In the genomic region with DNA sequence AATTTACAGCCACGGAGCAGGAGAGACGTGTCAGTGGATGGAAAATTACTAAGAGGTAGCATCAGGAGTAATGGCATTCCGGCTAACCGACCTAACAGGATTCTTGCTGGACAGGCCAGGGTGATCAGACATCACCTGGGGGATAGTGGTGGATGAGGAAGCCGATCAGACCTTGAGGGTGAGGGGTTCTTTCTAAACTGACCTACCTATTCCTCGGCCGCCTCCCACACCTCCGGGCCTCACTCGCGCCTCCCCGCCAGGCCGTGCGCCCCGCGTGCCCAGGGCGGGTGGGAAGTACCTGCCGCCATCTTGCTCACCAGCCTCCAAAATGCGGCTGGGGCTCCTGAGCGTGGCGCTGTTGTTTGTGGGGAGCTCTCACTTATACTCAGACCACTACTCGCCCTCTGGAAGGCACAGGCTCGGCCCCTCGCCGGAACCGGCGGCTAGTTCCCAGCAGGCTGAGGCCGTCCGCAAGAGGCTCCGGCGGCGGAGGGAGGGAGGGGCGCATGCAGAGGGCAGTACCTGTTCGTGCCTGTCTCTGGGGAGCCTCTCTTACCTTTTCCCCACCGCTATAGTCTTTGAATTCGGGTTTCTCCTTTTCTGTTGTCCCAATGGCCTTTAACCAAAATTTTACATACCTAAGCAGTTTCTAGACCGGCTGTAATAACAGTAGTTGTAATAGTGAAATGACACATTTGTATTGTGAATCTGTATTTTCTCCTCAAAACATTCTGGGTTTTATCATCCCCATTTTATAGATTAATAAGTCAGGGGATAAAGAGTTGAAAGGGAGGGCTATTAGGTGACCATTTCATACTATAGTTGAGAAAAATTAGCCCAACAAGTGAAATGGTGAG, we compare ENCODE assay signal across 12 cellular contexts. TPM values are rescaled to one million over a fixed set of nuclear protein-coding genes. Genes with fewer than 3 reads are reported as not detected.
DNase-seq lines count a peak whose midpoint lies in the region; ATAC-seq, FAIRE-seq and TF ChIP-seq lines count a peak whose summit lies in the region.
"Had no signal": no experiment of that assay in that cellular context is flagged by ENCODE, and none has a peak within 500 bp of the region (broad histone marks: within the 10 kb centered on the region; RNA-seq: fewer than 3 reads in every experiment).

A gene with protein sequence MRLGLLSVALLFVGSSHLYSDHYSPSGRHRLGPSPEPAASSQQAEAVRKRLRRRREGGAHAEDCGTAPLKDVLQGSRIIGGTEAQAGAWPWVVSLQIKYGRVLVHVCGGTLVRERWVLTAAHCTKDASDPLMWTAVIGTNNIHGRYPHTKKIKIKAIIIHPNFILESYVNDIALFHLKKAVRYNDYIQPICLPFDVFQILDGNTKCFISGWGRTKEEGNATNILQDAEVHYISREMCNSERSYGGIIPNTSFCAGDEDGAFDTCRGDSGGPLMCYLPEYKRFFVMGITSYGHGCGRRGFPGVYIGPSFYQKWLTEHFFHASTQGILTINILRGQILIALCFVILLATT (plus strand): TSS at position 290 of the 857 bp plus-strand sequence. CDS start 39 bp downstream, at position 329.

- DNase-seq in K562 (ENCODE audit: extremely low read depth in 1 of 4, low spot score in 3 of 4) (no peak), heart right ventricle (peak in 1 of 2 donors; percentile 16), natural killer cell (no peak), type B pancreatic cell (ENCODE audit: extremely low spot score, unreplicated experiment) (no peak), osteocyte (ENCODE audit: extremely low spot score, unreplicated experiment) (no peak), HPDE6-E6E7 (ENCODE audit: extremely low spot score) (no peak)
- no peak for DNase-seq in stimulated activated CD8-positive, alpha-beta memory T cell treated with anti-CD3 and anti-CD28 coated beads, Interleukin-4, amount 100 ng/mL, for 48 hours
- DNase-seq: activated CD4-positive, alpha-beta T cell treated with anti-CD3 and anti-CD28 coated beads for 1 hour; activated naive CD8-positive, alpha-beta T cell treated with anti-CD3 and anti-CD28 coated beads, Interleukin-2, amount 10 ng/mL, durations not matched to agents 7 days and 5 days; NCI-H187 had no signal

- peak within 1 kb of the TSS; percentile 30 for H2AFZ ChIP-seq in K562 (ENCODE audit: low read depth, low read length)

- CTCF ChIA-PET in K562 (lab: Yijun Ruan, JAX; ENCODE audit: low intra/inter-chr PET ratio) = no interaction called here

- no peak for TF ChIP-seq POLR2A in K562 (conservative IDR thresholded peaks at IDR 0.05)

- H3K36me3 Mint-ChIP-seq in natural killer cell (no peaks in the 10 kb centered on the region), type B pancreatic cell (no peaks in the 10 kb centered on the region), osteocyte (ENCODE audit: unreplicated experiment) (no peaks in the 10 kb centered on the region)

- intact Hi-C loops in K562 (cut with micrococcal nuclease) = no loop called here
- intact Hi-C loops in heart right ventricle (cut with DNase I) = loop anchor here in 1 of 10 donors (10.0 kb wide), 1 partner anchor 122 kb away; no protein-coding TSS in a partner anchor
- intact Hi-C loops in natural killer cell (cut with micrococcal nuclease) = no loop called here

- H3K27me3 Mint-ChIP-seq in natural killer cell (ENCODE audit: low read depth in 2 of 2) (peaks cover 13 to 20% of the 10 kb centered on the region in 2 donors), type B pancreatic cell (no peaks in the 10 kb centered on the region), osteocyte (ENCODE audit: unreplicated experiment) (peaks cover 25% of the 10 kb centered on the region)

- H3K9me3 Mint-ChIP-seq in natural killer cell (no peaks in the 10 kb centered on the region), type B pancreatic cell (no peaks in the 10 kb centered on the region), osteocyte (ENCODE audit: unreplicated experiment) (peaks cover 8% of the 10 kb centered on the region)

- no peak for TF ChIP-seq CTCF in K562 (IDR thresholded peaks at IDR 0.05 in 2 of 3, conservative IDR thresholded peaks at IDR 0.05 in 1 of 3; ENCODE audit: insufficient read depth in 2 of 3, low read depth in 1 of 3, low read length in 3 of 3)
- peak in 1 of 9 donors; percentile 31 for TF ChIP-seq CTCF in heart right ventricle (IDR thresholded peaks at IDR 0.05)
- no peak for TF ChIP-seq CTCF in natural killer cell (IDR thresholded peaks at IDR 0.05)
- no peak for TF ChIP-seq CTCF in type B pancreatic cell (conservative IDR thresholded peaks at IDR 0.05)
- TF ChIP-seq CTCF in osteocyte (IDR thresholded peaks at IDR 0.05) = no peak

- H3K4me3 ChIP-seq in K562 = no peak within 1 kb of the TSS
- H3K4me3 ChIP-seq in heart right ventricle = peak within 1 kb of the TSS in 8 of 10 donors; percentile 22 to 49 (median 36)

- no peak within 1 kb of the TSS for H3K4me3 Mint-ChIP-seq in natural killer cell
- peak within 1 kb of the TSS; percentile 74 for H3K4me3 Mint-ChIP-seq in type B pancreatic cell
- no peak within 1 kb of the TSS for H3K4me3 Mint-ChIP-seq in osteocyte (ENCODE audit: unreplicated experiment)
- H3K4me3 Mint-ChIP-seq: activated naive CD8-positive, alpha-beta T cell treated with anti-CD3 and anti-CD28 coated beads, Interleukin-2, amount 10 ng/mL, durations not matched to agents 7 days and 5 days had no signal

- no TSS peak for BruUV-seq in K562 (replicated peaks; lab: Mats Ljungman, UMichigan)

- H3K27ac Mint-ChIP-seq in natural killer cell (no peak within 1 kb of the TSS), type B pancreatic cell (peak within 1 kb of the TSS; percentile 70), osteocyte (ENCODE audit: unreplicated experiment) (no peak within 1 kb of the TSS)
- H3K27ac Mint-ChIP-seq: activated naive CD8-positive, alpha-beta T cell treated with anti-CD3 and anti-CD28 coated beads, Interleukin-2, amount 10 ng/mL, durations not matched to agents 7 days and 5 days had no signal

- ATAC-seq in K562 (no peak), heart right ventricle (peak in 6 of 8 donors; percentile 12 to 64 (median 44)), natural killer cell (peak in 2 of 3 donors; percentile 32 to 61)

- H3K4me2 ChIP-seq in K562 (ENCODE audit: insufficient read depth, low read length) = no peak within 1 kb of the TSS

- H3K79me2 ChIP-seq in K562 (ENCODE audit: control insufficient read depth, insufficient read depth, low read length) = no peaks in the 10 kb centered on the region

- H3K27me3 ChIP-seq in K562 (ENCODE audit: control insufficient read depth in 2 of 2, insufficient read depth in 2 of 2, low read length in 2 of 2) (no peaks in the 10 kb centered on the region), heart right ventricle (peaks cover 0 to 16% (median 6%) of the 10 kb centered on the region in 7 donors)

- TF ChIP-seq RAD21 in K562 (CRISPR knock-in tag; conservative IDR thresholded peaks at IDR 0.05 in 1 of 2, IDR thresholded peaks at IDR 0.05 in 1 of 2) = no peak

- POLR2A ChIA-PET in K562 (lab: Yijun Ruan, JAX) = no interaction called here

- H3K4me1 ChIP-seq in K562 (replicated peaks in 1 of 2; ENCODE audit: control insufficient read depth in 2 of 2, insufficient read depth in 2 of 2, low read length in 2 of 2) (peaks cover 5 to 8% of the 10 kb centered on the region in 2 experiments; a peak in 3 of 5 replicates), heart right ventricle (peaks cover 0 to 9% (median 0%) of the 10 kb centered on the region in 9 donors)

- no peaks in the 10 kb centered on the region for H3K4me1 Mint-ChIP-seq in natural killer cell
- H3K4me1 Mint-ChIP-seq in type B pancreatic cell (ENCODE audit: unreplicated experiment) = no peaks in the 10 kb centered on the region
- no peaks in the 10 kb centered on the region for H3K4me1 Mint-ChIP-seq in osteocyte (ENCODE audit: unreplicated experiment)

- no peak for TF ChIP-seq EP300 in K562 (IDR thresholded peaks at IDR 0.05; ENCODE audit: low read length)

- no peak within 1 kb of the TSS for H3K9ac ChIP-seq in K562 (ENCODE audit: insufficient read depth in 1 of 2, low read depth in 2 of 2, low read length in 2 of 2)

- H3K9me1 ChIP-seq in K562 (ENCODE audit: control insufficient read depth, insufficient read depth, low read length) = no peaks in the 10 kb centered on the region

- in situ Hi-C loops in K562 (cut with MboI) = no loop called here

- no peaks in the 10 kb centered on the region for H4K20me1 ChIP-seq in K562 (replicated peaks; ENCODE audit: control insufficient read depth, insufficient read depth, low read length)

- H3K36me3 ChIP-seq in K562 (ENCODE audit: control insufficient read depth, insufficient read depth, low read length) (no peaks in the 10 kb centered on the region), heart right ventricle (no peaks in the 10 kb centered on the region)

- no peak for FAIRE-seq in K562 (lab: Jason Lieb, UNC)

- 61% methylated on average over 19 of the region's 36 CpGs for WGBS in K562 (ENCODE audit: insufficient coverage, low coverage, missing lambda C conversion rate)
- WGBS in heart right ventricle, 2 donors = 27 to 29% methylated on average over 36 of the region's 36 CpGs

- H3K27ac ChIP-seq in K562 (ENCODE audit: extremely low read depth, low read depth, low read length) = no peak within 1 kb of the TSS
- no peak within 1 kb of the TSS for H3K27ac ChIP-seq in heart right ventricle

- H3K9me3 ChIP-seq in K562 (replicated peaks; ENCODE audit: control insufficient read depth, insufficient read depth, low read depth, low read length) = peaks cover 5% of the 10 kb centered on the region
- peaks cover 0 to 11% (median 7%) of the 10 kb centered on the region in 11 donors for H3K9me3 ChIP-seq in heart right ventricle

RNA-seq across cellular contexts. Expression of the gene that starts here (rescaled TPM):
- not detected in 2 replicates for total RNA-seq in K562 (2011; cell fraction: chromatin; rRNA removed; ENCODE audit: low replicate concordance)
- total RNA-seq in K562 (2011; cell fraction: nucleolus; rRNA removed) = not detected in 2 replicates
- total RNA-seq in K562 (2011; cell fraction: nucleoplasm; rRNA removed) = not detected in 2 replicates
- not detected in 2 replicates for total RNA-seq in K562 (2014; rRNA removed)
- total RNA-seq in K562 (2014; rRNA removed; fragmentation: Illumina TruSeq; extraction: Trizol) = not detected in 2 replicates
- total RNA-seq in K562 (2015; rRNA removed; fragmentation: Illumina TruSeq; extraction: Trizol) = not detected in 2 replicates
- total RNA-seq in K562 (2021) = not detected in 2 replicates
- not detected in 2 replicates for polyA plus RNA-seq in K562 (2011; rRNA removed)
- polyA plus RNA-seq in K562 (2011; cell fraction: cytosol; rRNA removed) = not detected in 2 replicates
- polyA plus RNA-seq in K562 (2011; cell fraction: nucleus; rRNA removed) = not detected in 2 replicates
- not detected in 2 replicates for polyA plus RNA-seq in K562 (2012)
- polyA plus RNA-seq in K562 (2014; fragmentation: Illumina TruSeq; extraction: Trizol) = not detected in 2 replicates
- polyA plus RNA-seq in K562 (2014; fragmentation: Nextera tagmentation; extraction: Ambion mirVana) = under 1 TPM in 1 of 2 experiments, not detected in 1; 0.04 TPM
- not detected in 2 replicates for polyA plus RNA-seq in K562 (2014; rRNA removed)
- polyA minus RNA-seq in K562 (2011; rRNA and poly(A)+ RNA removed) = not detected in 2 replicates
- not detected in 2 replicates for polyA minus RNA-seq in K562 (2011; cell fraction: cytosol; rRNA and poly(A)+ RNA removed)
- not detected in 2 replicates for polyA minus RNA-seq in K562 (2011; cell fraction: nucleus; rRNA and poly(A)+ RNA removed)
- total RNA-seq in heart right ventricle = not detected
- polyA plus RNA-seq in heart right ventricle = not detected
- not detected for total RNA-seq in natural killer cell
- total RNA-seq in type B pancreatic cell (ENCODE audit: low replicate concordance) = 0.45 TPM in 1 of 2 replicates, not detected in the other
- not detected in 2 replicates for total RNA-seq in osteocyte
- total RNA-seq: activated naive CD8-positive, alpha-beta T cell treated with anti-CD3 and anti-CD28 coated beads, Interleukin-2, amount 10 ng/mL, durations not matched to agents 7 days and 5 days; Daoy; RPMI7951 had no signal

Comparison
In these comparisons a context has a peak if more than half of its experiments do, and no peak if none do; other contexts are left out.
1. Peak in ATAC-seq and H3K4me3 ChIP-seq in heart right ventricle; RNA of the gene not detected or under 1 TPM.
2. Peak in ATAC-seq in natural killer cell; RNA of the gene not detected or under 1 TPM.